In the genomic region with DNA sequence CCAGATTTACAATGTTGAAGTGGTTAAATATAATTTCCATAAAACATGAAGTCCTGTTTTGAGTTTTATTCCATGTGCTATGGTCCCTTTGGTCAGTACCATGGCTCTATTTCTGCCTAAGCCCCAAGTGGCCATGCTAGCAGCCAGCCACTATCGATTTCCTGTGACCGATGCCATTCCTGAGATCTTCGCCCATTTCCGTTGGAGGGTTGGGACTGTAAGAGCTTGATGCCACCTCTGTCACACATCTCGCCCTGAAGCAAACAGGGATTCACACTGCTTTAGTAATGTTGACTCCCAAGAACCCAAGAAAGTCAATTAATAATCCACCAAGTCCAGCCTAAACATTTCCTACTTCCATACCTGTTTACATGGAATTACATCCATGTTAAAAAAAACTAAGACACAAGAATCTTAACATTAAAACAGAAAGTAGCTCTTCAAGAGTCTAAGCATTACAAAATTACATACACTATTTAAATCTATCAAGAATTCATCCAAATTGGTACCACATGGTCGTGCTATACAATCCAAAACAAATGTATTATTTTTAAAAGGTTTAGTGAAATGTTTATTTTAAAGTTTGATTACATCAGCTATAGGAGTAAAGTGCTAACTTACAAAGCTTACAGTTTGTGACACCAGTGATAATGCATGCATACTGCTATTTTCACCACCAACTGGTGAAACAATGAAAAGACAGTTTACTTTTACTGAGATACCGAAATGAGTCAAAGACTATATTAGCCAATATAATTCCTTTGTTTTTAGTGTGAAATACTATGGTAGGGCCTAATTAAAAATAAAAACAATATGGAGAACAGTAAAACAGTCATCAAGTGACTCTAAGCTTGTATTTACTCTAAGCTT, we compare ENCODE assay signal across 8 cellular contexts. TPM values are rescaled to one million over a fixed set of nuclear protein-coding genes. Genes with fewer than 3 reads are reported as not detected.
DNase-seq lines count a peak whose midpoint lies in the region; TF ChIP-seq lines count a peak whose summit lies in the region.

No MANE protein-coding gene starts in this region.

- WGBS in mesodermal cell (ENCODE audit: insufficient coverage in 2 of 2), 2 experiments = 80 to 96% methylated on average over 2 to 3 of the region's 7 CpGs

- peaks cover 5% of the 10 kb centered on the region for H3K4me1 ChIP-seq in mesodermal cell (ENCODE audit: control insufficient read depth, insufficient read depth, low read length, poor library complexity, severe bottlenecking)

- no peaks in the 10 kb centered on the region for H3K9me3 ChIP-seq in mesodermal cell (ENCODE audit: control insufficient read depth, low read length)

- H3K27me3 ChIP-seq in brain microvascular endothelial cell (replicated peaks) = no peaks in the 10 kb centered on the region

- in situ Hi-C loops in brain microvascular endothelial cell (cut with HindIII; ENCODE audit: low pct_ligation_motif_present, low sequenced_read_pairs) = loop anchor here (25.0 kb wide), 1 partner anchor 148 kb away; no protein-coding TSS in a partner anchor

- H3K4me3 ChIP-seq in brain microvascular endothelial cell (ENCODE audit: low read depth, low read length) (peak overlapping the region; percentile 96), mesodermal cell (ENCODE audit: extremely low read depth, insufficient read depth, low read length, poor library complexity, severe bottlenecking) (peak overlapping the region; percentile 92)

- peak; percentile 1 for DNase-seq in GDM1 (lab: John Stamatoyannopoulos, UW)
- DNase-seq in NAMALWA (ENCODE audit: low spot score) = peak; percentile 65
- no peak for DNase-seq in brain microvascular endothelial cell
- no peak for DNase-seq in SHP77 treated with DMSO at 0.1 percent for 48 hours (lab: John Stamatoyannopoulos, UW)
- no peak for DNase-seq in stimulated activated CD4-positive, alpha-beta T cell treated with anti-CD3 and anti-CD28 coated beads, Interleukin-2, amount 100 ng/mL, for 48 hours
- no peak for DNase-seq in posterior vena cava (ENCODE audit: low spot score)
- no peak for DNase-seq in Ammon's horn (ENCODE audit: low spot score)

- H3K27ac ChIP-seq in brain microvascular endothelial cell = peak overlapping the region; percentile 100
- H3K27ac ChIP-seq in mesodermal cell (ENCODE audit: low read depth, low read length, severe bottlenecking) = no peak overlapping the region

- peak; percentile 25 for TF ChIP-seq CTCF in brain microvascular endothelial cell (IDR thresholded peaks at IDR 0.05; ENCODE audit: low read depth, low read length, missing control alignments)

- H3K36me3 ChIP-seq in brain microvascular endothelial cell (replicated peaks) = peaks cover 65% of the 10 kb centered on the region
- H3K36me3 ChIP-seq in mesodermal cell (ENCODE audit: control insufficient read depth, insufficient read depth, low read length) = peaks cover 58% of the 10 kb centered on the region

- intact Hi-C loops in posterior vena cava (cut with DNase I) = no loop called here

RNA-seq across cellular contexts. Expression of a gene that starts 2.5 kb away (rescaled TPM):
- 174 TPM for polyA plus RNA-seq in mesodermal cell (2013, experiment 1 of 2)
- 211 TPM for polyA plus RNA-seq in mesodermal cell (2013, experiment 2 of 2)
- total RNA-seq in posterior vena cava = 100 to 1,000 TPM; 210 to 217 TPM

RNA-seq across cellular contexts. Expression of a gene that starts 32.3 kb away (rescaled TPM):
- 32.4 TPM for polyA plus RNA-seq in mesodermal cell (2013, experiment 1 of 2)
- polyA plus RNA-seq in mesodermal cell (2013, experiment 2 of 2) = 39.1 TPM
- 10 to 100 TPM; 55.2 to 59.6 TPM for total RNA-seq in posterior vena cava

RNA-seq across cellular contexts. Expression of a gene that starts 40.3 kb away (rescaled TPM):
- 249 TPM for polyA plus RNA-seq in mesodermal cell (2013, experiment 1 of 2)
- 221 TPM for polyA plus RNA-seq in mesodermal cell (2013, experiment 2 of 2)
- 100 to 1,000 TPM; 126 TPM for total RNA-seq in posterior vena cava

RNA-seq across cellular contexts. Expression of a gene that starts 40.4 kb away (rescaled TPM):
- 24.3 TPM for polyA plus RNA-seq in mesodermal cell (2013, experiment 1 of 2)
- 24.2 TPM for polyA plus RNA-seq in mesodermal cell (2013, experiment 2 of 2)
- 10 to 100 TPM; 15.9 to 22.0 TPM for total RNA-seq in posterior vena cava

Comparison
In these comparisons a context has a peak if more than half of its experiments do, and no peak if none do; other contexts are left out.
1. DNase-seq: peak in GDM1 (single experiment) and NAMALWA (single experiment); none in brain microvascular endothelial cell (single experiment), SHP77 treated with DMSO at 0.1 percent for 48 hours (single experiment), stimulated activated CD4-positive, alpha-beta T cell treated with anti-CD3 and anti-CD28 coated beads, Interleukin-2, amount 100 ng/mL, for 48 hours (0 of 2), posterior vena cava (single experiment) and Ammon's horn (single experiment).